ENCODE assay signal across 22 cellular contexts in the genomic region with DNA sequence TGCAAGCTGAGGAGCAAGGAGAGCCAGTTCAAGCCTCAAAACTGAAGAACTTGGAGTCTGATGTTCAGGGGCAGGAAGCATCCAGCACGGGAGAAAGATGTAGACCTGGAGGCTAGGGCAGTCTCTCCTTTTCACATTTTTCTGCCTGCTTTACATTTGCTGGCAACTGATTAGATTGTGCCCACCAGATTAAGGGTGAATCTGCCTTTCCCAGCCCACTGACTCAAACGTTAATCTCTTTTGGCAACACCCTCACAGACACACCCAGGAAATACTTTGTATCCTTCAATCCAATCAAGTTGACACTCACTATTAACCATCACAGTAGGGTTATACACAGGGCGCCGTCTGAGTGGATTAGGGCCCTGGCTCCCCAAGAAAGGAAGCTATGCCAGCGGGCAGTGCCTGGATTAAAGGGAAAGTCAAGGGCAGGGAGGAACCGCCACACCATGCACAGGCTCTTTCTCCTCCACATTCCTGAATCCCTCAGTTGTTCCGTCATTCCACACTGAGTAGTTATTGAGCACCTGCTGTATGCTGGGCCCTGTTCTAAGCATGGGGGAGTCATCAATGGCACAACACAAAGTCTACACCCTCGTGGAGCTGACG. TPM values are rescaled to one million over a fixed set of nuclear protein-coding genes. Genes with fewer than 3 reads are reported as not detected.
"Had no signal": no experiment of that assay in that cellular context is flagged by ENCODE, and none has a peak within 500 bp of the region (broad histone marks: within the 10 kb centered on the region; RNA-seq: fewer than 3 reads in every experiment).

No MANE protein-coding gene starts in this region.

- H3K4me1 ChIP-seq: gastrocnemius medialis had no signal

- H3K9me3 Mint-ChIP-seq: activated CD4-positive, alpha-beta memory T cell treated with anti-CD3 and anti-CD28 coated beads for 36 hours; activated T-helper 2 cell treated with anti-CD3 and anti-CD28 coated beads, Interferon-gamma antibody, Interleukin-2, Interleukin-4, amounts not matched to agents 10 μg/mL and 5 μg/mL and 100 μg/mL, durations not matched to agents 14 hours and 24 hours and 36 hours; central memory CD8-positive, alpha-beta T cell; neural crest cell had no signal

- H3K27ac ChIP-seq: ascending aorta, coronary artery, gastrocnemius medialis, heart left ventricle, tibial artery, uterus had no signal

- H3K4me3 Mint-ChIP-seq: activated CD4-positive, alpha-beta memory T cell treated with anti-CD3 and anti-CD28 coated beads for 36 hours; central memory CD8-positive, alpha-beta T cell; naive B cell; neural crest cell; WTC11 had no signal

- H3K9me3 ChIP-seq: ascending aorta, gastrocnemius medialis, heart left ventricle, mucosa of descending colon, tibial artery, uterus had no signal

- DNase-seq: activated CD4-positive, alpha-beta memory T cell treated with anti-CD3 and anti-CD28 coated beads for 36 hours; activated CD4-positive, alpha-beta T cell treated with anti-CD3 and anti-CD28 coated beads for 4 hours; activated naive CD4-positive, alpha-beta T cell treated with anti-CD3 and anti-CD28 coated beads, Interleukin-2, amount 50 U/mL, for 16 hours; gastrocnemius medialis; heart left ventricle; kidney glomerular epithelial cell; left ventricle myocardium superior; mucosa of descending colon; naive B cell; stimulated activated CD4-positive, alpha-beta T cell treated with anti-CD3 and anti-CD28 coated beads, Interleukin-12 subunit alpha, Interleukin-12 subunit beta, amount 100 ng/mL, for 4 hours; stimulated activated CD4-positive, alpha-beta T cell treated with anti-CD3 and anti-CD28 coated beads, Interleukin-1b, Interleukin-23, amount 100 ng/mL, for 48 hours; stimulated activated CD8-positive, alpha-beta memory T cell treated with anti-CD3 and anti-CD28 coated beads, Interleukin-4, amount 100 ng/mL, for 48 hours; stimulated activated naive CD4-positive, alpha-beta T cell; uterus had no signal

- H3K27me3 ChIP-seq: ascending aorta, gastrocnemius medialis, heart left ventricle, tibial artery, uterus had no signal

- H3K4me3 ChIP-seq: ascending aorta, coronary artery, gastrocnemius medialis, heart left ventricle, mucosa of descending colon, tibial artery, uterus had no signal

- H3K27ac Mint-ChIP-seq: activated CD4-positive, alpha-beta memory T cell treated with anti-CD3 and anti-CD28 coated beads for 36 hours; activated T-helper 2 cell treated with anti-CD3 and anti-CD28 coated beads, Interferon-gamma antibody, Interleukin-2, Interleukin-4, amounts not matched to agents 10 μg/mL and 5 μg/mL and 100 μg/mL, durations not matched to agents 14 hours and 24 hours and 36 hours; naive B cell; progenitor cell of endocrine pancreas; WTC11 had no signal

- H3K36me3 Mint-ChIP-seq: naive B cell had no signal

- H3K36me3 ChIP-seq: uterus had no signal

- H3K27me3 Mint-ChIP-seq: activated CD4-positive, alpha-beta memory T cell treated with anti-CD3 and anti-CD28 coated beads for 36 hours; central memory CD8-positive, alpha-beta T cell; progenitor cell of endocrine pancreas had no signal

- ATAC-seq: gastrocnemius medialis, heart left ventricle, left ventricle myocardium superior, mucosa of descending colon, WTC11 had no signal

- H3K4me1 Mint-ChIP-seq: central memory CD8-positive, alpha-beta T cell; naive B cell had no signal

RNA-seq across cellular contexts. Expression of a gene that starts 56.2 kb away (rescaled TPM):
- total RNA-seq: neural crest cell, progenitor cell of endocrine pancreas had no signal
